In genomic region chr4:61332671-61333070, GRCh38 we compare ENCODE assay signal across 25 cellular contexts.
"Had no signal": no experiment of that assay in that cellular context is flagged by ENCODE, and none has a peak within 500 bp of the region (broad histone marks: within the 10 kb centered on the region; RNA-seq: fewer than 3 reads in every experiment).

No MANE protein-coding gene starts in this region.

- H3K27ac ChIP-seq: ascending aorta, brain microvascular endothelial cell, SJCRH30, SK-N-MC had no signal

- H3K4me3 ChIP-seq: ascending aorta, SJCRH30, SK-N-MC had no signal

- H3K27me3 ChIP-seq: ascending aorta, brain microvascular endothelial cell, SJCRH30 had no signal

- H3K4me1 ChIP-seq: ascending aorta, SJCRH30 had no signal

- DNase-seq: activated CD4-positive, alpha-beta T cell treated with anti-CD3 and anti-CD28 coated beads, Interleukin-2, amount 10 ng/mL, durations not matched to agents 24 days and 14 days; activated CD4-positive, alpha-beta T cell treated with anti-CD3 and anti-CD28 coated beads, Interleukin-2, amount 50 U/mL, for 4 hours; activated CD8-positive, alpha-beta T cell treated with anti-CD3 and anti-CD28 coated beads for 36 hours; activated effector memory CD4-positive, alpha-beta T cell treated with anti-CD3 and anti-CD28 coated beads, Interleukin-2, amount 50 U/mL, for 16 hours; activated naive CD4-positive, alpha-beta T cell; activated naive CD4-positive, alpha-beta T cell treated with anti-CD3 and anti-CD28 coated beads, Interleukin-2, amount 50 U/mL, for 16 hours; activated naive CD8-positive, alpha-beta T cell treated with anti-CD3 and anti-CD28 coated beads for 36 hours; activated T-cell treated with anti-CD3 and anti-CD28 coated beads, Interleukin-2, amount 50 U/mL, for 1 hour; activated T-cell treated with anti-CD3 and anti-CD28 coated beads, Interleukin-2, amount 50 U/mL, for 72 hours; amygdala; brain microvascular endothelial cell; central memory CD4-positive, alpha-beta T cell; NCI-H1105; NCI-H1417 treated with DMSO at 0.1 percent for 48 hours; NCI-H1694; NCI-H1930; NCI-H2081 treated with DMSO at 0.1 percent for 48 hours; NCI-H226; NCI-H446 treated with DMSO at 0.1 percent for 48 hours; NCI-H524; NCI-H69; SHP77; SJCRH30 had no signal

- H3K36me3 ChIP-seq: ascending aorta, brain microvascular endothelial cell, SJCRH30 had no signal
